In genomic region chr4:88029556-88029955, GRCh38 we compare ENCODE assay signal across 1 cellular context.
TF ChIP-seq lines count a peak whose summit lies in the region.

No MANE protein-coding gene starts in this region.

TF ChIP-seq in SK-N-SH, 30 proteins besides CTCF, POLR2A, EP300 and RAD21:
- peak; percentile 49 for TF ChIP-seq TCF12 (IDR thresholded peaks at IDR 0.05)
- TF ChIP-seq PBX3 (IDR thresholded peaks at IDR 0.05) = no peak
- no peak for TF ChIP-seq EZH2phosphoT487 (IDR thresholded peaks at IDR 0.05; ENCODE audit: borderline replicate concordance, low read depth)
